Comparison of ENCODE assay signal across 1 cellular context in genomic region chr17:76540381-76541300, GRCh38.
TF ChIP-seq lines count a peak whose summit lies in the region.

No MANE protein-coding gene starts in this region.

TF ChIP-seq in HEK293, 187 proteins besides CTCF, POLR2A, EP300 and RAD21 (continued from another document):
- TF ChIP-seq ZBTB48 (tag by site-specific recombination; IDR thresholded peaks at IDR 0.05) (peak; percentile 77; the same call in 1 of the 2 replicates), ZNF132 (tag by site-specific recombination; IDR thresholded peaks at IDR 0.05; ENCODE audit: borderline replicate concordance) (no peak), PATZ1 (tag by site-specific recombination; IDR thresholded peaks at IDR 0.05) (peak; percentile 80), PRDM4 (tag by site-specific recombination; IDR thresholded peaks at IDR 0.05) (0 out of 2 replicates have a peak, but pooled peaks have one; percentile 29), ZFHX2 (tag by site-specific recombination; conservative IDR thresholded peaks at IDR 0.05) (peak; percentile 76), GLIS2 (tag by site-specific recombination; IDR thresholded peaks at IDR 0.05) (peak; percentile 83), MYNN (tag by site-specific recombination; IDR thresholded peaks at IDR 0.05; ENCODE audit: borderline replicate concordance) (no peak), ZNF600 (tag by site-specific recombination; IDR thresholded peaks at IDR 0.05) (peak; percentile 90), ZNF366 (tag by site-specific recombination; conservative IDR thresholded peaks at IDR 0.05) (peak; percentile 98), ZNF223 (tag by site-specific recombination; IDR thresholded peaks at IDR 0.05) (peak; percentile 26; the same call in 1 of the 2 replicates), ZBTB11 (tag by site-specific recombination; conservative IDR thresholded peaks at IDR 0.05; ENCODE audit: low read depth) (0 out of 2 replicates have a peak, but pooled peaks have one; percentile 6), ZBTB26 (tag by site-specific recombination; optimal IDR thresholded peaks at IDR 0.05) (peak; percentile 72), ZNF433 (tag by site-specific recombination; IDR thresholded peaks at IDR 0.05; ENCODE audit: low read depth) (no peak), SCRT1 (tag by site-specific recombination; IDR thresholded peaks at IDR 0.05; ENCODE audit: borderline replicate concordance) (0 out of 2 replicates have a peak, but pooled peaks have one; percentile 25), ZBTB8A (tag by site-specific recombination; IDR thresholded peaks at IDR 0.05) (peak; percentile 72), ZNF830 (tag by site-specific recombination; IDR thresholded peaks at IDR 0.05; ENCODE audit: low read depth) (no peak), ZNF341 (tag by site-specific recombination; IDR thresholded peaks at IDR 0.05; ENCODE audit: low read depth) (peak; percentile 87), REST (tag by site-specific recombination; IDR thresholded peaks at IDR 0.05) (peak; percentile 34; the same call in 1 of the 2 replicates), ZNF211 (tag by site-specific recombination; IDR thresholded peaks at IDR 0.05; ENCODE audit: low read depth) (no peak), ZSCAN4 (tag by site-specific recombination; IDR thresholded peaks at IDR 0.05) (peak; percentile 61), ZNF391 (tag by site-specific recombination; IDR thresholded peaks at IDR 0.05; ENCODE audit: borderline replicate concordance, low read depth) (peak; percentile 61; the same call in 1 of the 2 replicates), KLF17 (tag by site-specific recombination; IDR thresholded peaks at IDR 0.05) (peak; percentile 52), ZNF707 (tag by site-specific recombination; IDR thresholded peaks at IDR 0.05) (peak; percentile 78; the same call in 1 of the 2 replicates)
